1 cellular context compared by ENCODE assay signal in genomic region chr11:65773784-65774411, GRCh38.
TF ChIP-seq lines count a peak whose summit lies in the region.

No MANE protein-coding gene starts in this region.

TF ChIP-seq in K562, 482 proteins besides CTCF, POLR2A, EP300 and RAD21:
- TF ChIP-seq BHLHE40 (IDR thresholded peaks at IDR 0.05; ENCODE audit: low read length): no peak
- TF ChIP-seq RBBP5 (IDR thresholded peaks at IDR 0.05; ENCODE audit: borderline replicate concordance, insufficient read depth, low read length, poor library complexity, severe bottlenecking): no peak
- no peak for TF ChIP-seq ZNF830 (CRISPR knock-in tag; IDR thresholded peaks at IDR 0.05)
- TF ChIP-seq ZFPM2 (CRISPR knock-in tag; IDR thresholded peaks at IDR 0.05): no peak
TF ChIP-seq in K562: peak in this region for 0.
